ENCODE assay signal across 27 cellular contexts in the genomic region with DNA sequence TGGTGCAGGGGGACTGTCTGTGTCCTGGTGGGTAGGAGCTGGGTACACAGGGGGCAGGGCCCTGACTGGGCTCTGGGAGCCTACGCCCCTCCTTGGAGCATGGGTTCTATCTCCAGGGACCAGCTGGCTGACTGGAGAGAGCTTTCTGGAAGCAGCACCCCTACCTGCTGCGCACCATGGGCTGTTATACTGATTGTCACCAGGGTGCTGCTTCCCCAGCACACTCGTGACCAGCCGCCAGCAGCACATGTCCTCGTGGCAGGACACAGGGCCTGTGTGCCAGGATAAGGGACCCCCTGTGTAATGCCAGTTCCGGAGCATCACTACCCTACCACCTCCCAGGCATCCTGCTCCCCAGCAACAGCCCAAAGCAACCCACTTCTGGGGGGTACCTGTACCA.
DNase-seq lines count a peak whose midpoint lies in the region; FAIRE-seq lines count a peak whose summit lies in the region.
"Had no signal": no experiment of that assay in that cellular context is flagged by ENCODE, and none has a peak within 500 bp of the region (broad histone marks: within the 10 kb centered on the region; RNA-seq: fewer than 3 reads in every experiment).

No MANE protein-coding gene starts in this region.

- no peak overlapping the region for H3K27ac Mint-ChIP-seq in activated CD4-positive, alpha-beta memory T cell treated with anti-CD3 and anti-CD28 coated beads for 36 hours
- H3K27ac Mint-ChIP-seq: CD8-positive, alpha-beta T cell had no signal

- H3K27me3 ChIP-seq in layer of hippocampus (ENCODE audit: control insufficient read depth, insufficient read depth, low read length), result no peaks in the 10 kb centered on the region
- H3K27me3 ChIP-seq: SJSA1 had no signal

- intact Hi-C loops in activated CD4-positive, alpha-beta memory T cell treated with anti-CD3 and anti-CD28 coated beads for 36 hours (cut with micrococcal nuclease), result loop anchor here (2.0 to 10.0 kb wide), 2 partner anchors 117 to 855 kb away; no protein-coding TSS in a partner anchor

- peak in 10 of 14 donors; percentile 16 to 68 (median 34) for DNase-seq in C1 segment of cervical spinal cord (lab: John Stamatoyannopoulos, UW)
- DNase-seq in caudate nucleus (lab: John Stamatoyannopoulos, UW), result peak in 23 of 61 donors; percentile 26 to 76 (median 44)
- DNase-seq in superior temporal gyrus (ENCODE audit: extremely low spot score), result peak; percentile 58
- DNase-seq in KG1 (lab: John Stamatoyannopoulos, UW), result no peak
- no peak for DNase-seq in GM19239 (ENCODE audit: insufficient read length, low spot score)
- DNase-seq in activated CD4-positive, alpha-beta memory T cell treated with anti-CD3 and anti-CD28 coated beads for 36 hours, result no peak
- DNase-seq: AML-193; Caco-2; CD8-positive, alpha-beta T cell; DMS 273 treated with DMSO at 0.1 percent for 48 hours; DMS79; EL; GDM1; KBM-7; MM.1S; NCI-H1417; NCI-H1694; NCI-H2029 treated with DMSO at 0.1 percent for 48 hours; NCI-H526 treated with DMSO at 0.1 percent for 48 hours; PC-9 had no signal

- peaks cover 3% of the 10 kb centered on the region for H3K4me1 Mint-ChIP-seq in activated CD4-positive, alpha-beta memory T cell treated with anti-CD3 and anti-CD28 coated beads for 36 hours (ENCODE audit: low read depth)

- FAIRE-seq in GM19239 (lab: Jason Lieb, UNC), result no peak
- FAIRE-seq: A549, GM12878, H54, HTR-8/SVneo had no signal

- H3K27me3 Mint-ChIP-seq in activated CD4-positive, alpha-beta memory T cell treated with anti-CD3 and anti-CD28 coated beads for 36 hours, result no peaks in the 10 kb centered on the region

- no peaks in the 10 kb centered on the region for H3K36me3 Mint-ChIP-seq in activated CD4-positive, alpha-beta memory T cell treated with anti-CD3 and anti-CD28 coated beads for 36 hours
- H3K36me3 Mint-ChIP-seq: CD8-positive, alpha-beta T cell had no signal

- CTCF ChIA-PET in activated CD4-positive, alpha-beta memory T cell treated with anti-CD3 and anti-CD28 coated beads for 36 hours (lab: Charles Lee), result interaction anchor here (1.0 to 4.3 kb wide), 9 partner anchors 10 to 374 kb away, joined by 3 to 123 read pairs (median 8); no protein-coding TSS in a partner anchor

- H3K27ac ChIP-seq in caudate nucleus (ENCODE audit: low read depth, low read length) (peak overlapping the region; percentile 91), layer of hippocampus (ENCODE audit: low read depth, low read length) (peak overlapping the region; percentile 92)
- H3K27ac ChIP-seq: A549, C4-2B, PC-9, SJSA1 had no signal

- POLR2A ChIA-PET in activated CD4-positive, alpha-beta memory T cell treated with anti-CD3 and anti-CD28 coated beads for 36 hours (lab: Charles Lee), result no interaction called here

- H3K4me3 Mint-ChIP-seq in activated CD4-positive, alpha-beta memory T cell treated with anti-CD3 and anti-CD28 coated beads for 36 hours, result no peak overlapping the region
- H3K4me3 Mint-ChIP-seq: CD8-positive, alpha-beta T cell had no signal

- H3K9me3 Mint-ChIP-seq in activated CD4-positive, alpha-beta memory T cell treated with anti-CD3 and anti-CD28 coated beads for 36 hours, result no peaks in the 10 kb centered on the region
- H3K9me3 Mint-ChIP-seq: CD8-positive, alpha-beta T cell had no signal

Comparison
In these comparisons a context has a peak if more than half of its experiments do, and no peak if none do; other contexts are left out.
1. DNase-seq: peak in C1 segment of cervical spinal cord (10 of 14) and superior temporal gyrus (single experiment); none in KG1 (single experiment), GM19239 (single experiment) and activated CD4-positive, alpha-beta memory T cell treated with anti-CD3 and anti-CD28 coated beads for 36 hours (single experiment).